8 cellular contexts compared by ENCODE assay signal in the genomic region with DNA sequence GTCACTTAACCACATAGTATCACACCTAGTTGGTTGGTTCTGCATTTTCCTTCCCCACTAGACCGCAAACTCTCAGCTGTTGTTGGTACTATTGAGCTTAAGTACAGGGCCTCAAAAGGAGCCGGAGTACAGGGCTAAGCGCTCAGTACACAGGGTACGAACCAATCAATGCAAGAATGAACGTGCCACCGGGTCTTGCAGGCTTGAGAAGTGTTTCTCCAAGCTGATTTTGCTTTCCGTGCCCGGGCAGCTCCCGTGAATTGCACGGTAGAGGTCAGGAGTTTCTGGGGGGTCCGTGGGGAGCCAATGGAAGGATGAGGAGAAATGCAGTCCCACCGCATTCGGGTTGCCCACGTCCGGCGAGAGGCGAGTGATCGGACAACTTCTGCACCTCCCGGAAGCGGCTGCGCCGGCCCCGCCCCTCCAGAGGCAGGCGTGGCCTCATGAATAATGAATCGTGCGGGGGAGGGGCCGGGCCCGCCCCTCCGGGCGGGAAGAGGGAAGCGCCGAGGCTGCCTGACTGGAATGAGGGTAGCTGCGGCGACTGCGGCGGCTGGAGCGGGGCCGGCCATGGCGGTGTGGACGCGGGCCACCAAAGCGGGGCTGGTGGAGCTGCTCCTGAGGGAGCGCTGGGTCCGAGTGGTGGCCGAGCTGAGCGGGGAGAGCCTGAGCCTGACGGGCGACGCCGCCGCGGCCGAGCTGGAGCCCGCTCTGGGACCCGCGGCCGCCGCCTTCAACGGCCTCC. TPM values are rescaled to one million over a fixed set of nuclear protein-coding genes. Genes with fewer than 3 reads are reported as not detected.
A peak's percentile ranks its signal among the peaks of the same experiment; 100 is the strongest.
DNase-seq lines count a peak whose midpoint lies in the region; ATAC-seq lines count a peak whose summit lies in the region.

A gene (plus strand): TSS at position 523 of the 745 bp plus-strand sequence. CDS start 3 bp downstream, at position 526.

- peak within 1 kb of the TSS; percentile 78 for H3K27ac ChIP-seq in CD4-positive, CD25-positive, alpha-beta regulatory T cell (ENCODE audit: insufficient read depth, low read length, poor library complexity, severe bottlenecking)

- H3K9me3 ChIP-seq in CD4-positive, CD25-positive, alpha-beta regulatory T cell (ENCODE audit: control insufficient read depth in 2 of 2, low read length in 2 of 2): no peaks in the 10 kb centered on the region

- peak; percentile 81 to 82 for ATAC-seq in CD4-positive, CD25-positive, alpha-beta regulatory T cell (ENCODE audit: low read depth in 2 of 2)
- ATAC-seq in GM19351 (IDR thresholded peaks at IDR 0.05; ENCODE audit: unreplicated experiment): peak; percentile 87
- ATAC-seq in HG03520 (IDR thresholded peaks at IDR 0.05; ENCODE audit: unreplicated experiment): peak; percentile 79

- peak within 1 kb of the TSS; percentile 94 to 99 (median 98) for H3K27ac Mint-ChIP-seq in CD4-positive, CD25-positive, alpha-beta regulatory T cell

- H3K27me3 ChIP-seq in CD4-positive, CD25-positive, alpha-beta regulatory T cell (ENCODE audit: control insufficient read depth, insufficient read depth, low read length): no peaks in the 10 kb centered on the region

- DNase-seq in CD4-positive, CD25-positive, alpha-beta regulatory T cell: peak; percentile 79 to 91 (median 83)
- peak; percentile 54 for DNase-seq in NCI-H82 treated with DMSO at 0.1 percent for 48 hours (lab: John Stamatoyannopoulos, UW; ENCODE audit: unreplicated experiment)
- peak; percentile 91 for DNase-seq in activated CD8-positive, alpha-beta memory T cell treated with anti-CD3 and anti-CD28 coated beads for 24 hours
- DNase-seq in effector CD8-positive, alpha-beta T cell (lab: John Stamatoyannopoulos, UW): peak; percentile 76
- DNase-seq in lung microvascular endothelial cell (ENCODE audit: low read depth in 2 of 2): peak; percentile 86 to 90
- peak; percentile 59 to 85 (median 64) for DNase-seq in stimulated activated CD4-positive, alpha-beta T cell treated with anti-CD3 and anti-CD28 coated beads, TNF-alpha, amount 100 ng/mL, for 48 hours (ENCODE audit: low read depth in 3 of 3)

- H3K36me3 Mint-ChIP-seq in CD4-positive, CD25-positive, alpha-beta regulatory T cell: no peaks in the 10 kb centered on the region

- H3K4me1 ChIP-seq in CD4-positive, CD25-positive, alpha-beta regulatory T cell (ENCODE audit: control insufficient read depth, insufficient read depth, low read length, poor library complexity, severe bottlenecking): peaks cover 46% of the 10 kb centered on the region

- H3K4me3 ChIP-seq in CD4-positive, CD25-positive, alpha-beta regulatory T cell (ENCODE audit: low read depth, low read length): peak within 1 kb of the TSS; percentile 87

- no peaks in the 10 kb centered on the region for H3K9me3 Mint-ChIP-seq in CD4-positive, CD25-positive, alpha-beta regulatory T cell

- peaks cover 21 to 49% (median 38%) of the 10 kb centered on the region in 4 donors for H3K4me1 Mint-ChIP-seq in CD4-positive, CD25-positive, alpha-beta regulatory T cell

- H3K27me3 Mint-ChIP-seq in CD4-positive, CD25-positive, alpha-beta regulatory T cell: peaks cover 4% of the 10 kb centered on the region

- H3K4me3 Mint-ChIP-seq in CD4-positive, CD25-positive, alpha-beta regulatory T cell: peak within 1 kb of the TSS; percentile 98 to 100 (median 100)

- no peaks in the 10 kb centered on the region for H3K36me3 ChIP-seq in CD4-positive, CD25-positive, alpha-beta regulatory T cell (ENCODE audit: control insufficient read depth, insufficient read depth, low read length)

RNA-seq across cellular contexts. Expression of the gene that starts here (rescaled TPM):
- 25.9 TPM for total RNA-seq in CD4-positive, CD25-positive, alpha-beta regulatory T cell
- 10 to 100 TPM in 1 of 4 donors, 1 to 10 TPM in 3; 5.9 to 17.4 (median 7.7) TPM for polyA plus RNA-seq in CD4-positive, CD25-positive, alpha-beta regulatory T cell
- total RNA-seq in lung microvascular endothelial cell: 39.0 and 72.0 TPM in 2 replicates

Comparison
In these comparisons a context has a peak if more than half of its experiments do, and no peak if none do; other contexts are left out.
1. Peak in every context shown above with its lines: DNase-seq, ATAC-seq, H3K4me3 ChIP-seq and H3K27ac ChIP-seq.